Comparison of ENCODE assay signal across 1 cellular context in genomic region chr17:2786176-2786881, GRCh38.
TF ChIP-seq lines count a peak whose summit lies in the region.

No MANE protein-coding gene starts in this region.

TF ChIP-seq in HepG2, 621 proteins besides CTCF, POLR2A, EP300 and RAD21 (continued from another document and continues in another):
- TF ChIP-seq RERE (CRISPR knock-in tag; IDR thresholded peaks at IDR 0.05; ENCODE audit: low read depth) (no peak), SMYD3 (CRISPR knock-in tag; IDR thresholded peaks at IDR 0.05) (no peak), KMT2B (CRISPR knock-in tag; IDR thresholded peaks at IDR 0.05) (no peak), KDM5A (IDR thresholded peaks at IDR 0.05; ENCODE audit: borderline replicate concordance, low read length) (no peak), PHB2 (IDR thresholded peaks at IDR 0.05; ENCODE audit: partially characterized antibody) (no peak), ZSCAN22 (CRISPR knock-in tag; IDR thresholded peaks at IDR 0.05) (no peak), ZNF24 (IDR thresholded peaks at IDR 0.05) (no peak), ZNF549 (CRISPR knock-in tag; IDR thresholded peaks at IDR 0.05) (no peak), SIX4 (CRISPR knock-in tag; IDR thresholded peaks at IDR 0.05) (no peak), IRX3 (CRISPR knock-in tag; IDR thresholded peaks at IDR 0.05; ENCODE audit: borderline replicate concordance, low read depth) (no peak), TMF1 (CRISPR knock-in tag; IDR thresholded peaks at IDR 0.05; ENCODE audit: low read depth) (no peak), ZNF234 (CRISPR knock-in tag; conservative IDR thresholded peaks at IDR 0.05) (no peak), ZNF576 (CRISPR knock-in tag; IDR thresholded peaks at IDR 0.05) (no peak), ZNF160 (CRISPR knock-in tag; IDR thresholded peaks at IDR 0.05) (no peak), ZNF777 (CRISPR knock-in tag; IDR thresholded peaks at IDR 0.05) (no peak), ZNF333 (CRISPR knock-in tag; IDR thresholded peaks at IDR 0.05; ENCODE audit: borderline replicate concordance) (no peak), ZBTB8A (CRISPR knock-in tag; IDR thresholded peaks at IDR 0.05; ENCODE audit: borderline replicate concordance, low read depth) (no peak), FOXP1 (IDR thresholded peaks at IDR 0.05) (no peak), FOXP1 (CRISPR knock-in tag; IDR thresholded peaks at IDR 0.05) (no peak), NKX3-1 (CRISPR knock-in tag; IDR thresholded peaks at IDR 0.05) (no peak), RCOR2 (CRISPR knock-in tag; IDR thresholded peaks at IDR 0.05) (no peak), NFE2L2 (IDR thresholded peaks at IDR 0.05; ENCODE audit: low read length) (no peak), ZNF713 (CRISPR knock-in tag; IDR thresholded peaks at IDR 0.05) (no peak), EHMT2 (IDR thresholded peaks at IDR 0.05; ENCODE audit: borderline replicate concordance, low read depth, low read length) (no peak), GTF3A (CRISPR knock-in tag; conservative IDR thresholded peaks at IDR 0.05) (no peak), ARHGAP35 (CRISPR knock-in tag; IDR thresholded peaks at IDR 0.05; ENCODE audit: borderline replicate concordance) (0 out of 2 replicates have a peak, but pooled peaks have one; percentile 33), LBX2 (CRISPR knock-in tag; IDR thresholded peaks at IDR 0.05; ENCODE audit: borderline replicate concordance) (no peak), NFRKB (IDR thresholded peaks at IDR 0.05) (no peak), ZSCAN29 (CRISPR knock-in tag; conservative IDR thresholded peaks at IDR 0.05) (no peak), HOXA5 (CRISPR knock-in tag; IDR thresholded peaks at IDR 0.05) (no peak), HES4 (CRISPR knock-in tag; IDR thresholded peaks at IDR 0.05; ENCODE audit: borderline replicate concordance) (no peak), ZFP62 (CRISPR knock-in tag; IDR thresholded peaks at IDR 0.05) (no peak), MLX (CRISPR knock-in tag; IDR thresholded peaks at IDR 0.05) (no peak), GLMP (CRISPR knock-in tag; IDR thresholded peaks at IDR 0.05; ENCODE audit: borderline replicate concordance) (no peak), ZFP36L1 (CRISPR knock-in tag; IDR thresholded peaks at IDR 0.05) (no peak), NFAT5 (CRISPR knock-in tag; IDR thresholded peaks at IDR 0.05) (no peak), FUBP1 (CRISPR knock-in tag; IDR thresholded peaks at IDR 0.05; ENCODE audit: borderline replicate concordance) (no peak), ZKSCAN1 (IDR thresholded peaks at IDR 0.05; ENCODE audit: low read length) (no peak), CHD2 (IDR thresholded peaks at IDR 0.05; ENCODE audit: low read depth, low read length) (no peak), SRY (CRISPR knock-in tag; IDR thresholded peaks at IDR 0.05) (no peak), ATRX (CRISPR knock-in tag; IDR thresholded peaks at IDR 0.05; ENCODE audit: borderline replicate concordance) (no peak), ATF7 (IDR thresholded peaks at IDR 0.05) (no peak), ATF7 (CRISPR knock-in tag; IDR thresholded peaks at IDR 0.05) (no peak), ZNF678 (CRISPR knock-in tag; IDR thresholded peaks at IDR 0.05) (no peak), ZNF546 (CRISPR knock-in tag; conservative IDR thresholded peaks at IDR 0.05) (no peak), ZNF432 (CRISPR knock-in tag; IDR thresholded peaks at IDR 0.05; ENCODE audit: borderline replicate concordance) (no peak), MXD3 (CRISPR knock-in tag; IDR thresholded peaks at IDR 0.05) (no peak)
